8 cellular contexts compared by ENCODE assay signal in the genomic region with DNA sequence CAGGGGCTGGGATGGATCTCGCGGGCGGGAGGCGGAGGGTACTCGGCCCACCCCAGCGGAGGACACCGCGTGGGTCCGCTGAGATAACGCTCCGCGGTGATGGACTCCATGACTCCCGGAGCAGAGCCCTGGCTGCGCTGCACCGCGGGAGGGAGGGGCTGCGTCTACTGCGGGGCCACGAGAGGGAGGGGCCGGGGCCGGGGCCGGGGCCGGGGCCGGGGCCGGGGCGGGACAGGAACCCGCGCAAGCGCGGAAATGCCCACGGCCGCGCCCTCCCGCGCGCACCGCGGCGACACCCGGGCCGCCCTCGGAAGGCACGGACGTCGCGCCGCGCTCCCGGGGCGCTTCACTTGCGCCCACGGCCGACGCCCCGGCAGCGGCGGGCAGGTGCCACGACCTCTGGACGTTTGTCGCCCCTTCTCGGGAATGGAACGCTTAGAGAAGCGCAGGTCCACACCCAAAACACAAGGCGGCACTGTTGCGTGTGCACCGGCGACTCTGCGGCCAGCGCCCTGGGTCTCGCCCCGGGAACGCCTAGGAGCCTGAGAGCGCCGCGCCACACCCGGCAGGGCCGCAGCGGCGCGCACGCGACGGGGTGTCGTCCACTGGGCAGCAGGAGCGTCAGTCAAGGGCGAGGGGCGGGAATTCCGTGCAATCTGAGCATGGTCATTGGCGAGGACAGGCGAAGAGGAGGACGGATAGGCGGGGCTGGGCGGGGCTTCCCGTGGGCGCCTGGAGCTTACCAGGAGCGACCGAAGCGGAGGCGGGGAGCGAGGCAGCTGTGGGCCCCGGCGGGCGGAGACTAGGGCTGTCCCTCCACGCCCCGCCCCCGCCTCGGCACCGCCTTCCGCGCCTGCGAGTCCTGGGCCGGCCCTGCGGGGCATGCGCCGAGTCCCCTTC. TPM values are rescaled to one million over a fixed set of nuclear protein-coding genes. Genes with fewer than 3 reads are reported as not detected.
A peak's percentile ranks its signal among the peaks of the same experiment; 100 is the strongest.
DNase-seq lines count a peak whose midpoint lies in the region; ATAC-seq, FAIRE-seq and TF ChIP-seq lines count a peak whose summit lies in the region.
"Not testable (repeated sequence)": the region's sequence is repeated elsewhere in the genome, so short reads cannot be mapped to it uniquely, and the experiment has no call there.
"Had no signal": no experiment of that assay in that cellular context is flagged by ENCODE, and none has a peak within 500 bp of the region (broad histone marks: within the 10 kb centered on the region; RNA-seq: fewer than 3 reads in every experiment).

No MANE protein-coding gene starts in this region.

- H4K20me1 ChIP-seq in H1 (replicated peaks in 1 of 2; ENCODE audit: control insufficient read depth in 1 of 2, insufficient read depth in 2 of 2, low read length in 2 of 2) = not testable (repeated sequence)

- not testable (repeated sequence) for H3K56ac ChIP-seq in H1 (replicated peaks; ENCODE audit: insufficient read length, low read depth, low read length)

- not testable (repeated sequence) for H3K27me3 ChIP-seq in H1 (replicated peaks in 1 of 4; ENCODE audit: control insufficient read depth in 3 of 4, extremely low read depth in 1 of 4, insufficient read depth in 3 of 4, low read length in 3 of 4); pancreas

- H2AK5ac ChIP-seq in H1 (ENCODE audit: low read depth, low read length) = not testable (repeated sequence)

- TF ChIP-seq POLR2A in H1 (IDR thresholded peaks at IDR 0.05; ENCODE audit: control extremely low read depth in 1 of 2, low read depth in 2 of 2, low read length in 2 of 2) = not testable (repeated sequence)

- not testable (repeated sequence) for TF ChIP-seq EP300 in H1 (IDR thresholded peaks at IDR 0.05; ENCODE audit: borderline replicate concordance in 1 of 2, low read depth in 2 of 2, low read length in 2 of 2)

- not testable (repeated sequence) for TF ChIP-seq RAD21 in H1 (IDR thresholded peaks at IDR 0.05 in 1 of 2, conservative IDR thresholded peaks at IDR 0.05 in 1 of 2; ENCODE audit: low read depth in 2 of 2, low read length in 2 of 2)

- FAIRE-seq in H1 (lab: Jason Lieb, UNC) (peak; percentile 96), pancreas (lab: Jason Lieb, UNC) (peak; percentile 91)

- H3K27ac ChIP-seq in H1 (ENCODE audit: low read depth, low read length) = not testable (repeated sequence)
- peak overlapping the region in 1 of 4 donors; percentile 63 for H3K27ac ChIP-seq in pancreas

- not testable (repeated sequence) for H2BK5ac ChIP-seq in H1 (ENCODE audit: low read depth, low read length)

- H3K9ac ChIP-seq in H1 (replicated peaks in 1 of 4; ENCODE audit: extremely low read depth in 1 of 4, low read depth in 3 of 4, low read length in 3 of 4) = not testable (repeated sequence)

- not testable (repeated sequence) for H3K79me2 ChIP-seq in H1 (ENCODE audit: control insufficient read depth in 1 of 2, insufficient read depth in 2 of 2, low read length in 2 of 2)

- H3K4me3 ChIP-seq in H1 (ENCODE audit: extremely low read depth in 1 of 4, insufficient read depth in 2 of 4, low read depth in 3 of 4, low read length in 4 of 4) = not testable (repeated sequence)
- H3K4me3 ChIP-seq in pancreas = peak overlapping the region in 1 of 4 donors; percentile 30

- ATAC-seq in GM18499 (IDR thresholded peaks at IDR 0.05; ENCODE audit: insufficient read depth, unreplicated experiment) (peak; percentile 55), GM21381 (IDR thresholded peaks at IDR 0.05; ENCODE audit: unreplicated experiment) (peak; percentile 72), HG02943 (IDR thresholded peaks at IDR 0.05; ENCODE audit: low read depth, unreplicated experiment) (peak; percentile 68), HG03575 (IDR thresholded peaks at IDR 0.05; ENCODE audit: extremely low read depth, insufficient number of reproducible peaks, low FRiP score, unreplicated experiment) (peak; percentile 38), pancreas (peak; percentile 87 to 92 (median 88))

- H4K8ac ChIP-seq in H1 (ENCODE audit: extremely low read depth, insufficient read depth, low read length) = not testable (repeated sequence)

- H3K4me2 ChIP-seq in H1 (ENCODE audit: insufficient read depth in 1 of 2, low read depth in 2 of 2, low read length in 2 of 2) = not testable (repeated sequence)

- POLR2A ChIA-PET in H1 (lab: Charles Lee; ENCODE audit: partially characterized antibody) = not testable (repeated sequence)

- not testable (repeated sequence) for H3K4ac ChIP-seq in H1 (replicated peaks; ENCODE audit: insufficient read length, low read depth, low read length)

- not testable (repeated sequence) for H3K36me3 ChIP-seq in H1 (ENCODE audit: control insufficient read depth in 2 of 4, insufficient read depth in 4 of 4, low read length in 3 of 4); pancreas

- H2BK15ac ChIP-seq in H1 (ENCODE audit: low read length) = not testable (repeated sequence)

- not testable (repeated sequence) for H4K5ac ChIP-seq in H1 (ENCODE audit: insufficient read length, low read depth, low read length)

- H2BK20ac ChIP-seq in H1 (ENCODE audit: low read length) = not testable (repeated sequence)

- intact Hi-C loops in pancreas (cut with DNase I) = not testable (repeated sequence)

- not testable (repeated sequence) for H4K91ac ChIP-seq in H1 (replicated peaks; ENCODE audit: insufficient read length, low read length)

- H3K9me3 ChIP-seq in H1 (ENCODE audit: insufficient read depth in 2 of 2, low read depth in 1 of 2, low read length in 1 of 2); pancreas: not testable (repeated sequence)

- not testable (repeated sequence) for H2BK12ac ChIP-seq in H1 (ENCODE audit: low read depth, low read length)

- no CpG with 5 or more reads among the region's 115 CpGs for WGBS in H1 (ENCODE audit: extremely low coverage in 1 of 2, insufficient coverage in 1 of 2, insufficient read length in 1 of 2, insufficient replicate concordance in 2 of 2, low coverage in 1 of 2, low lambda C conversion rate in 2 of 2, missing lambda C conversion rate in 1 of 2), 2 experiments
- WGBS in pancreas, 2 donors = 0 to 40% methylated on average over 3 to 21 of the region's 115 CpGs

- not testable (repeated sequence) for DNase-seq in H1 (ENCODE audit: low read depth in 1 of 2, low spot score in 2 of 2)
- DNase-seq in pancreas = peak in 1 of 6 donors; percentile 55

- H3K79me1 ChIP-seq in H1 (ENCODE audit: low read depth, low read length) = not testable (repeated sequence)

- not testable (repeated sequence) for H3K23me2 ChIP-seq in H1 (ENCODE audit: low read depth, low read length)

- CTCF ChIA-PET in H1 (lab: Charles Lee; ENCODE audit: partially characterized antibody) = not testable (repeated sequence)

- not testable (repeated sequence) for H3K23ac ChIP-seq in H1 (ENCODE audit: insufficient read length)

- not testable (repeated sequence) for H3K14ac ChIP-seq in H1 (ENCODE audit: insufficient read length)

- not testable (repeated sequence) for H3K18ac ChIP-seq in H1 (ENCODE audit: extremely low read depth, low read length)

- H2AFZ ChIP-seq in H1 (ENCODE audit: low read length) = not testable (repeated sequence)

- TF ChIP-seq CTCF in H1 (IDR thresholded peaks at IDR 0.05; ENCODE audit: control extremely low read depth in 1 of 3, insufficient read depth in 1 of 3, low read depth in 1 of 3, low read length in 3 of 3); pancreas (IDR thresholded peaks at IDR 0.05): not testable (repeated sequence)

- H2BK120ac ChIP-seq in H1 (replicated peaks; ENCODE audit: low read depth, low read length) = not testable (repeated sequence)

- H3K4me1 ChIP-seq in H1 (replicated peaks in 1 of 4; ENCODE audit: control insufficient read depth in 3 of 4, insufficient read depth in 4 of 4, low read length in 3 of 4); pancreas: not testable (repeated sequence)

RNA-seq across cellular contexts. Expression of a gene that starts 32.8 kb away (rescaled TPM):
- 925 and 957 TPM in 2 replicates for total RNA-seq in H1 (2021; fragmentation: NEBNext Ultra II Directional; extraction: Animal tissue kit (Norgen Biotek cat#: 25700))
- 315 and 451 TPM in 2 replicates for polyA plus RNA-seq in H1 (2011; rRNA removed)
- polyA plus RNA-seq in H1 (2011; cell fraction: cytosol; rRNA removed) = 251 TPM
- 1,759 TPM for polyA plus RNA-seq in H1 (2011; cell fraction: nucleus; rRNA removed)
- 767 to 1,094 TPM (median 1,076 TPM) in 4 replicates for polyA plus RNA-seq in H1 (2012, experiment 1 of 2)
- 883 TPM for polyA plus RNA-seq in H1 (2012, experiment 2 of 2)
- polyA plus RNA-seq in H1 (2013, experiment 1 of 2) = 705 TPM
- polyA plus RNA-seq in H1 (2013, experiment 2 of 2) = 715 TPM
- 1,078 and 1,259 TPM in 2 replicates for polyA minus RNA-seq in H1 (2011; rRNA and poly(A)+ RNA removed)
- 972 TPM for polyA minus RNA-seq in H1 (2011; cell fraction: cytosol; rRNA and poly(A)+ RNA removed)
- polyA minus RNA-seq in H1 (2011; cell fraction: nucleus; rRNA and poly(A)+ RNA removed) = 786 TPM
- total RNA-seq in pancreas = 100 to 1,000 TPM in 4 of 6 donors, 10 to 100 TPM in 2; 67.0 to 298 (median 142) TPM
- polyA plus RNA-seq in pancreas = 100 to 1,000 TPM; 222 to 259 TPM

RNA-seq across cellular contexts. Expression of a gene that starts 37.4 kb away (rescaled TPM):
- 104 and 109 TPM in 2 replicates for total RNA-seq in H1 (2021; fragmentation: NEBNext Ultra II Directional; extraction: Animal tissue kit (Norgen Biotek cat#: 25700))
- polyA plus RNA-seq in H1 (2011; rRNA removed) (45.5 and 128 TPM in 2 replicates), pancreas (10 to 100 TPM; 56.0 to 86.7 TPM)
- polyA plus RNA-seq in H1 (2011; cell fraction: cytosol; rRNA removed) = 88.6 TPM
- polyA plus RNA-seq in H1 (2011; cell fraction: nucleus; rRNA removed) = 218 TPM
- 84.6 to 114 TPM (median 106 TPM) in 4 replicates for polyA plus RNA-seq in H1 (2012, experiment 1 of 2)
- 104 TPM for polyA plus RNA-seq in H1 (2012, experiment 2 of 2)
- polyA plus RNA-seq in H1 (2013, experiment 1 of 2) = 71.7 TPM
- polyA plus RNA-seq in H1 (2013, experiment 2 of 2) = 72.0 TPM
- 21.4 and 56.1 TPM in 2 replicates for polyA minus RNA-seq in H1 (2011; rRNA and poly(A)+ RNA removed)
- 62.9 TPM for polyA minus RNA-seq in H1 (2011; cell fraction: cytosol; rRNA and poly(A)+ RNA removed)
- 71.8 TPM for polyA minus RNA-seq in H1 (2011; cell fraction: nucleus; rRNA and poly(A)+ RNA removed)
- 10 to 100 TPM; 23.1 to 42.9 (median 38.7) TPM for total RNA-seq in pancreas

RNA-seq across cellular contexts. Expression of a gene that starts 46.1 kb away (rescaled TPM):
- not detected in 2 replicates for total RNA-seq in H1 (2021; fragmentation: NEBNext Ultra II Directional; extraction: Animal tissue kit (Norgen Biotek cat#: 25700))
- polyA plus RNA-seq in H1 (2011; rRNA removed) (0.03 and 0.05 TPM in 2 replicates), pancreas (not detected)
- polyA plus RNA-seq in H1 (2011; cell fraction: cytosol; rRNA removed) = 0.03 TPM
- polyA plus RNA-seq in H1 (2011; cell fraction: nucleus; rRNA removed) = not detected
- not detected in 4 replicates for polyA plus RNA-seq in H1 (2012, experiment 1 of 2)
- polyA plus RNA-seq in H1 (2012, experiment 2 of 2) = not detected
- not detected for polyA plus RNA-seq in H1 (2013, experiment 1 of 2)
- 0.02 TPM for polyA plus RNA-seq in H1 (2013, experiment 2 of 2)
- 0.27 TPM in 1 of 2 replicates, not detected in the other for polyA minus RNA-seq in H1 (2011; rRNA and poly(A)+ RNA removed)
- not detected for polyA minus RNA-seq in H1 (2011; cell fraction: cytosol; rRNA and poly(A)+ RNA removed)
- not detected for polyA minus RNA-seq in H1 (2011; cell fraction: nucleus; rRNA and poly(A)+ RNA removed)
- total RNA-seq in pancreas = not detected
- total RNA-seq: LHCN-M2 had no signal

RNA-seq across cellular contexts. Expression of a gene that starts 46.7 kb away (rescaled TPM):
- not detected in 2 replicates for total RNA-seq in H1 (2021; fragmentation: NEBNext Ultra II Directional; extraction: Animal tissue kit (Norgen Biotek cat#: 25700))
- polyA plus RNA-seq in H1 (2011; rRNA removed) = not detected in 2 replicates
- polyA plus RNA-seq in H1 (2011; cell fraction: cytosol; rRNA removed) = not detected
- not detected for polyA plus RNA-seq in H1 (2011; cell fraction: nucleus; rRNA removed)
- not detected in 4 replicates for polyA plus RNA-seq in H1 (2012, experiment 1 of 2)
- polyA plus RNA-seq in H1 (2012, experiment 2 of 2) = not detected
- polyA plus RNA-seq in H1 (2013, experiment 1 of 2) = not detected
- not detected for polyA plus RNA-seq in H1 (2013, experiment 2 of 2)
- not detected in 2 replicates for polyA minus RNA-seq in H1 (2011; rRNA and poly(A)+ RNA removed)
- polyA minus RNA-seq in H1 (2011; cell fraction: cytosol; rRNA and poly(A)+ RNA removed) = not detected
- polyA minus RNA-seq in H1 (2011; cell fraction: nucleus; rRNA and poly(A)+ RNA removed) = not detected
- total RNA-seq in pancreas = not detected
- polyA plus RNA-seq in pancreas = not detected
- total RNA-seq: LHCN-M2, ovary had no signal
- polyA plus RNA-seq: ovary had no signal

RNA-seq across cellular contexts. Expression of a gene that starts 56.5 kb away (rescaled TPM):
- total RNA-seq in H1 (2021; fragmentation: NEBNext Ultra II Directional; extraction: Animal tissue kit (Norgen Biotek cat#: 25700)) = 2,633 and 2,739 TPM in 2 replicates
- polyA plus RNA-seq in H1 (2011; rRNA removed) (4,127 and 4,293 TPM in 2 replicates), pancreas (1,000 to 10,000 TPM; 2,751 to 3,412 TPM)
- 5,761 TPM for polyA plus RNA-seq in H1 (2011; cell fraction: cytosol; rRNA removed)
- 3,153 TPM for polyA plus RNA-seq in H1 (2011; cell fraction: nucleus; rRNA removed)
- 3,130 to 3,861 TPM (median 3,536 TPM) in 4 replicates for polyA plus RNA-seq in H1 (2012, experiment 1 of 2)
- 7,339 TPM for polyA plus RNA-seq in H1 (2012, experiment 2 of 2)
- 3,375 TPM for polyA plus RNA-seq in H1 (2013, experiment 1 of 2)
- polyA plus RNA-seq in H1 (2013, experiment 2 of 2) = 3,168 TPM
- polyA minus RNA-seq in H1 (2011; rRNA and poly(A)+ RNA removed) = 1,237 and 1,471 TPM in 2 replicates
- polyA minus RNA-seq in H1 (2011; cell fraction: cytosol; rRNA and poly(A)+ RNA removed) = 1,290 TPM
- 850 TPM for polyA minus RNA-seq in H1 (2011; cell fraction: nucleus; rRNA and poly(A)+ RNA removed)
- 1,000 to 10,000 TPM; 2,194 to 4,058 (median 3,145) TPM for total RNA-seq in pancreas

Comparison
In these comparisons a context has a peak if more than half of its experiments do, and no peak if none do; other contexts are left out.
1. ATAC-seq: peak in every context shown above with its lines; median percentile 88 in pancreas; 72 in GM21381; 68 in HG02943; 55 in GM18499; 38 in HG03575.